Comparison of ENCODE assay signal across 1 cellular context in genomic region chr17:42405963-42406495, GRCh38.
TF ChIP-seq lines count a peak whose summit lies in the region.

No MANE protein-coding gene starts in this region.

TF ChIP-seq in A549, 52 proteins besides CTCF, POLR2A, EP300 and RAD21 (continued from another document):
- TF ChIP-seq, protein P1, sequence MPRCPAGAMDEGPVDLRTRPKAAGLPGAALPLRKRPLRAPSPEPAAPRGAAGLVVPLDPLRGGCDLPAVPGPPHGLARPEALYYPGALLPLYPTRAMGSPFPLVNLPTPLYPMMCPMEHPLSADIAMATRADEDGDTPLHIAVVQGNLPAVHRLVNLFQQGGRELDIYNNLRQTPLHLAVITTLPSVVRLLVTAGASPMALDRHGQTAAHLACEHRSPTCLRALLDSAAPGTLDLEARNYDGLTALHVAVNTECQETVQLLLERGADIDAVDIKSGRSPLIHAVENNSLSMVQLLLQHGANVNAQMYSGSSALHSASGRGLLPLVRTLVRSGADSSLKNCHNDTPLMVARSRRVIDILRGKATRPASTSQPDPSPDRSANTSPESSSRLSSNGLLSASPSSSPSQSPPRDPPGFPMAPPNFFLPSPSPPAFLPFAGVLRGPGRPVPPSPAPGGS (IDR thresholded peaks at IDR 0.05): no peak
- TF ChIP-seq ZSCAN20 (CRISPR knock-in tag; IDR thresholded peaks at IDR 0.05) (no peak), CBX2 (IDR thresholded peaks at IDR 0.05; ENCODE audit: borderline replicate concordance, low read depth) (no peak), TP53 (CRISPR knock-in tag; IDR thresholded peaks at IDR 0.05) (no peak)
- TF ChIP-seq, protein P2, sequence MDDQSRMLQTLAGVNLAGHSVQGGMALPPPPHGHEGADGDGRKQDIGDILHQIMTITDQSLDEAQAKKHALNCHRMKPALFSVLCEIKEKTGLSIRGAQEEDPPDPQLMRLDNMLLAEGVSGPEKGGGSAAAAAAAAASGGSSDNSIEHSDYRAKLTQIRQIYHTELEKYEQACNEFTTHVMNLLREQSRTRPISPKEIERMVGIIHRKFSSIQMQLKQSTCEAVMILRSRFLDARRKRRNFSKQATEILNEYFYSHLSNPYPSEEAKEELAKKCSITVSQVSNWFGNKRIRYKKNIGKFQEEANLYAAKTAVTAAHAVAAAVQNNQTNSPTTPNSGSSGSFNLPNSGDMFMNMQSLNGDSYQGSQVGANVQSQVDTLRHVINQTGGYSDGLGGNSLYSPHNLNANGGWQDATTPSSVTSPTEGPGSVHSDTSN (IDR thresholded peaks at IDR 0.05): no peak
- TF ChIP-seq, protein P3, sequence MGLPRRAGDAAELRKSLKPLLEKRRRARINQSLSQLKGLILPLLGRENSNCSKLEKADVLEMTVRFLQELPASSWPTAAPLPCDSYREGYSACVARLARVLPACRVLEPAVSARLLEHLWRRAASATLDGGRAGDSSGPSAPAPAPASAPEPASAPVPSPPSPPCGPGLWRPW (IDR thresholded peaks at IDR 0.05): no peak
